ENCODE assay signal across 21 cellular contexts in the genomic region with DNA sequence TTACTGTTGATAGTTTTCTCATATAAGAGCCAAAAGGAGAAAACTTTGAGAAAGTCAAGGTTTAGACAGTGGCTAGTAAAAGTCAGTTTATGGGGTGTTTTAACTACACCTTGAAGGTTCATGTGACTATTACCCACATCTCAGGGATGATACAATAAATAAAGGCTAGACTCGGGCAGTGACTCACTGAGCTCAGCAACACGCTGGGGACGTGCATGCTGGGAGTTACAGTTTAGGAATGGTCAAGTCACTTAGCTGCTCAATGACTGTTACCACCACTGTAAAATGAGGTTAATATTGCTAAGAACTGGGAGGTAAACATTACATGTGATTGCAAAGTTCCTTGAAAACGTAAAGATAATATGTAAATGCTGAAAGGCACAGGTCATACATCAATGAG.
"Had no signal": no experiment of that assay in that cellular context is flagged by ENCODE, and none has a peak within 500 bp of the region (broad histone marks: within the 10 kb centered on the region; RNA-seq: fewer than 3 reads in every experiment).

No MANE protein-coding gene starts in this region.

- H3K4me1 ChIP-seq: foreskin keratinocyte, pancreas had no signal

- H3K27ac ChIP-seq: foreskin keratinocyte, pancreas had no signal

- H3K36me3 ChIP-seq: pancreas had no signal

- H3K27me3 ChIP-seq: foreskin keratinocyte, pancreas had no signal

- FAIRE-seq: endometrium, pancreas had no signal

- H3K9me3 ChIP-seq: pancreas had no signal

- ATAC-seq: activated T-cell treated with anti-CD3 and anti-CD28 coated beads, Interleukin-2, amount 50 U/mL, for 4 hours; foreskin keratinocyte; mucosa of descending colon; pancreas; right cardiac atrium; stimulated activated naive CD8-positive, alpha-beta T cell treated with anti-CD3 and anti-CD28 coated beads, Interleukin-15, Interleukin-2, amounts not matched to agents 100 U/mL and 50 U/mL, for 24 hours; T-helper 17 cell had no signal

- DNase-seq: activated CD4-positive, alpha-beta T cell treated with anti-CD3 and anti-CD28 coated beads for 4 hours; activated CD4-positive, alpha-beta T cell treated with anti-CD3 and anti-CD28 coated beads, Interleukin-2, amount 50 U/mL, for 48 hours; activated CD4-positive, CD25-positive, alpha-beta regulatory T cell; activated CD8-positive, alpha-beta memory T cell treated with anti-CD3 and anti-CD28 coated beads, Interleukin-2, amount 50 U/mL, for 48 hours; activated naive CD4-positive, alpha-beta T cell; activated naive CD8-positive, alpha-beta T cell treated with anti-CD3 and anti-CD28 coated beads for 36 hours; activated T-cell treated with anti-CD3 and anti-CD28 coated beads, Interleukin-2, amount 50 U/mL, for 4 hours; cerebellar nuclear complex; cortex of kidney; erythroblast; foreskin keratinocyte; immature natural killer cell; mucosa of descending colon; nephron progenitor cell; pancreas; right cardiac atrium; stimulated activated CD4-positive, alpha-beta T cell treated with anti-CD3 and anti-CD28 coated beads, Interleukin-12 subunit alpha, Interleukin-12 subunit beta, amount 100 ng/mL, for 4 hours; stimulated activated CD4-positive, alpha-beta T cell treated with anti-CD3 and anti-CD28 coated beads, Interleukin-4, amount 100 ng/mL, for 4 hours; stimulated activated naive CD8-positive, alpha-beta T cell treated with anti-CD3 and anti-CD28 coated beads, Interleukin-15, Interleukin-2, amounts not matched to agents 100 U/mL and 50 U/mL, for 24 hours; T-helper 17 cell had no signal

- H3K4me3 ChIP-seq: mucosa of descending colon, pancreas had no signal
